ENCODE assay signal across 8 cellular contexts in genomic region chr12:51323966-51324895, GRCh38. TPM values are rescaled to one million over a fixed set of nuclear protein-coding genes. Genes with fewer than 3 reads are reported as not detected.
DNase-seq lines count a peak whose midpoint lies in the region; ATAC-seq and TF ChIP-seq lines count a peak whose summit lies in the region.

BIN2 (minus strand) TSS chr12:51324174; CDS start chr12:51324102, 72 bp downstream.

- TF ChIP-seq CTCF in dorsolateral prefrontal cortex (IDR thresholded peaks at IDR 0.05 in 54 of 56, conservative IDR thresholded peaks at IDR 0.05 in 2 of 56; ENCODE audit: low read depth in 1 of 56, partially characterized antibody in 56 of 56): no peak

- H3K27ac ChIP-seq in dorsolateral prefrontal cortex: peak within 1 kb of the TSS in 22 of 59 donors; percentile 1 to 72 (median 38)

- intact Hi-C loops in dorsolateral prefrontal cortex (cut with DNase I): no loop called here

- ATAC-seq in GM18861 (IDR thresholded peaks at IDR 0.05; ENCODE audit: unreplicated experiment): peak; percentile 62
- peak; percentile 55 for ATAC-seq in HG03108 (IDR thresholded peaks at IDR 0.05; ENCODE audit: unreplicated experiment)
- ATAC-seq in HG02938 (IDR thresholded peaks at IDR 0.05; ENCODE audit: unreplicated experiment): no peak

- DNase-seq in activated CD4-positive, CD25-positive, alpha-beta regulatory T cell treated with anti-CD3 and anti-CD28 coated beads, Interleukin-2, amount 50 U/mL, for 16 hours (ENCODE audit: low read depth, low spot score): peak; percentile 37
- peak in 2 of 10 donors; percentile 47 to 51 for DNase-seq in dorsolateral prefrontal cortex
- DNase-seq in stimulated activated CD4-positive, alpha-beta T cell treated with anti-CD3 and anti-CD28 coated beads, Interleukin-15, amount 100 ng/mL, for 24 hours: peak; percentile 82
- no peak for DNase-seq in SHP77 treated with DMSO at 0.1 percent for 48 hours (lab: John Stamatoyannopoulos, UW)
- no peak for DNase-seq in epidermal melanocyte (ENCODE audit: insufficient read length, low spot score)

- H3K27me3 ChIP-seq in dorsolateral prefrontal cortex: no peaks in the 10 kb centered on the region

- peak within 1 kb of the TSS in 42 of 59 donors; percentile 5 to 56 (median 32) for H3K4me3 ChIP-seq in dorsolateral prefrontal cortex

RNA-seq across cellular contexts. Expression of gene BIN2, which starts in this region (rescaled TPM):
- total RNA-seq in dorsolateral prefrontal cortex: 10 to 100 TPM in 4 of 120 experiments, 1 to 10 TPM in 116; 1.1 to 12.8 (median 3.8) TPM

Comparison
In these comparisons a context has a peak if more than half of its experiments do, and no peak if none do; other contexts are left out.
1. DNase-seq: peak in activated CD4-positive, CD25-positive, alpha-beta regulatory T cell treated with anti-CD3 and anti-CD28 coated beads, Interleukin-2, amount 50 U/mL, for 16 hours (single experiment) and stimulated activated CD4-positive, alpha-beta T cell treated with anti-CD3 and anti-CD28 coated beads, Interleukin-15, amount 100 ng/mL, for 24 hours (single experiment); none in SHP77 treated with DMSO at 0.1 percent for 48 hours (single experiment) and epidermal melanocyte (single experiment).